ENCODE assay signal across 25 cellular contexts in the genomic region with DNA sequence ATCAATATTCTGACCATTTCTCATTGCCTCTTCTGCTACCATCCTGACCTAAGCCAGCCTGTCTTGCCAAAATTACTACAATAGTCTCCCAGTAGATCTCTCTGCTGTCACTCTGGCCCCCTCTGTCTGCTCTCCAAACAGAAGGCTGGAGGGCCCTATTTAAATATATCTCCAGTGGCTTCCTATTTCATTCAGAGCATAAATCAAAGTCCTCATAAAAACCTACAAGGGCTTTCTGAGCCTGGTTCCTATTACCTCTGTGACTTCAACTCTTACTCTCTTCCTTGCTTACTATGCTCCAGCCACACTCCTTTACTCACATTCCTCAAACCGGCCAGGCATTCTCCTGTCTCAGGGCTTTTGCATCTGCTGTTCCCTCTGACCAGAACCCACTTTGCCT. TPM values are rescaled to one million over a fixed set of nuclear protein-coding genes. Genes with fewer than 3 reads are reported as not detected.
"Had no signal": no experiment of that assay in that cellular context is flagged by ENCODE, and none has a peak within 500 bp of the region (broad histone marks: within the 10 kb centered on the region; RNA-seq: fewer than 3 reads in every experiment).

No MANE protein-coding gene starts in this region.

- ATAC-seq: left lobe of liver; natural killer cell; psoas muscle; right cardiac atrium; stimulated activated memory B cell treated with anti-CD40 and anti-IgM and Interleukin-4, amounts not matched to agents 10 μg/mL and 1 μg/mL and 100 μg/mL, for 72 hours; stimulated activated naive CD8-positive, alpha-beta T cell treated with anti-CD3 and anti-CD28 coated beads, Interleukin-15, Interleukin-2, amounts not matched to agents 100 U/mL and 50 U/mL, for 24 hours had no signal

- FAIRE-seq: frontal cortex, keratinocyte, urothelium cell line had no signal

- H3K4me1 ChIP-seq: psoas muscle, spleen, tibial nerve, upper lobe of left lung had no signal

- H3K27ac ChIP-seq: dorsolateral prefrontal cortex, ovary, psoas muscle, skin epidermis, spleen, thoracic aorta, tibial nerve, upper lobe of left lung had no signal

- H3K4me3 ChIP-seq: dorsolateral prefrontal cortex, lung, ovary, psoas muscle, skin epidermis, spleen, thoracic aorta, tibial nerve, upper lobe of left lung had no signal

- H3K9me3 ChIP-seq: ovary, psoas muscle, spleen, thoracic aorta, tibial nerve, upper lobe of left lung had no signal

- DNase-seq: dorsolateral prefrontal cortex; effector CD4-positive, alpha-beta T cell; hypothalamus; immature natural killer cell; natural killer cell; occipital lobe; ovary; posterior cingulate gyrus; psoas muscle; right cardiac atrium; spleen; stimulated activated CD4-positive, alpha-beta T cell treated with anti-CD3 and anti-CD28 coated beads, Interleukin-4, amount 100 ng/mL, for 4 hours; stimulated activated naive CD8-positive, alpha-beta T cell treated with anti-CD3 and anti-CD28 coated beads, Interleukin-15, Interleukin-2, amounts not matched to agents 100 U/mL and 50 U/mL, for 24 hours; substantia nigra; upper lobe of left lung had no signal

- H3K36me3 ChIP-seq: ovary, spleen, thoracic aorta, tibial nerve, upper lobe of left lung had no signal

- H3K27me3 ChIP-seq: ovary, spleen, upper lobe of left lung had no signal

RNA-seq across cellular contexts. Expression of a gene that starts 19.0 kb away (rescaled TPM):
- total RNA-seq: mononuclear cell, natural killer cell, spleen had no signal
- polyA plus RNA-seq: immature natural killer cell, keratinocyte had no signal
